10 cellular contexts compared by ENCODE assay signal in the genomic region with DNA sequence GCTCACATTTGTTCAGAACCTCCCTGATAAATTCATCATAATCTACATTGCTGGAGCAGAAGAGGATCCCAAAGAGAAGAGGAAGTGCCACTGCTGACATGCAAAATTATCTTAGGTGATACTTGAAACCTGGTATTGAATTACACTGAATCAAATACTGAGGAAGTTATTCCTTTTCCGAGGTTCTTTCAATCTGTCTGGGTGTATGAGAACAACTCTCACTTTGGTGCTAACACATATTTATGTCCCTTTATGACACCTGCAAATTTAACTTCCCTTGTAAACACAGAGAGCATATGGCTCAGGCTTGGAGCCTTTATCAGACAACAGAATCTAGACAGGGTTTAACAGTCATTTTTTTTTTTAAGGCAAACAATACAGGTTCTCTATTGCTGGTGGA.
DNase-seq lines count a peak whose midpoint lies in the region; TF ChIP-seq lines count a peak whose summit lies in the region.
"Had no signal": no experiment of that assay in that cellular context is flagged by ENCODE, and none has a peak within 500 bp of the region (broad histone marks: within the 10 kb centered on the region; RNA-seq: fewer than 3 reads in every experiment).

No MANE protein-coding gene starts in this region.

- peaks cover 13% of the 10 kb centered on the region for H3K36me3 Mint-ChIP-seq in activated naive CD8-positive, alpha-beta T cell
- H3K36me3 Mint-ChIP-seq in activated naive CD8-positive, alpha-beta T cell treated with anti-CD3 and anti-CD28 coated beads for 36 hours = peaks cover 27% of the 10 kb centered on the region

- no peak overlapping the region for H3K4me3 Mint-ChIP-seq in activated naive CD8-positive, alpha-beta T cell
- H3K4me3 Mint-ChIP-seq in activated naive CD8-positive, alpha-beta T cell treated with anti-CD3 and anti-CD28 coated beads for 36 hours = no peak overlapping the region
- H3K4me3 Mint-ChIP-seq: activated naive CD4-positive, alpha-beta T cell treated with anti-CD3 and anti-CD28 coated beads for 36 hours had no signal

- H3K27me3 ChIP-seq in colonic mucosa = no peaks in the 10 kb centered on the region
- H3K27me3 ChIP-seq in MG63 = no peaks in the 10 kb centered on the region

- DNase-seq in activated naive CD8-positive, alpha-beta T cell treated with anti-CD3 and anti-CD28 coated beads for 36 hours = no peak
- peak; percentile 91 for DNase-seq in NCI-H2171 treated with DMSO at 0.1 percent for 48 hours (lab: John Stamatoyannopoulos, UW)
- no peak for DNase-seq in colonic mucosa
- no peak for DNase-seq in NCI-H1694 treated with DMSO at 0.1 percent for 48 hours (lab: John Stamatoyannopoulos, UW)
- DNase-seq in MG63 = no peak
- no peak for DNase-seq in COLO668 (lab: John Stamatoyannopoulos, UW; ENCODE audit: unreplicated experiment)
- no peak for DNase-seq in EL
- DNase-seq: activated naive CD4-positive, alpha-beta T cell treated with anti-CD3 and anti-CD28 coated beads for 36 hours; T1000 had no signal

- no peaks in the 10 kb centered on the region for H3K9me3 Mint-ChIP-seq in activated naive CD8-positive, alpha-beta T cell (ENCODE audit: low read depth)
- H3K9me3 Mint-ChIP-seq in activated naive CD8-positive, alpha-beta T cell treated with anti-CD3 and anti-CD28 coated beads for 36 hours = peaks cover 11% of the 10 kb centered on the region

- H3K36me3 ChIP-seq in colonic mucosa (no peaks in the 10 kb centered on the region), MG63 (no peaks in the 10 kb centered on the region)

- H3K4me1 Mint-ChIP-seq in activated naive CD8-positive, alpha-beta T cell (ENCODE audit: low read depth) = peaks cover 54% of the 10 kb centered on the region
- H3K4me1 Mint-ChIP-seq in activated naive CD8-positive, alpha-beta T cell treated with anti-CD3 and anti-CD28 coated beads for 36 hours = peaks cover 42% of the 10 kb centered on the region

- H3K9me3 ChIP-seq in colonic mucosa (no peaks in the 10 kb centered on the region), MG63 (peaks cover 2% of the 10 kb centered on the region; the same call in 1 of the 2 replicates)

- H3K9ac ChIP-seq in colonic mucosa (ENCODE audit: low read depth in 2 of 2, low read length in 2 of 2) = no peak overlapping the region

- H3K27ac Mint-ChIP-seq in activated naive CD8-positive, alpha-beta T cell = peak overlapping the region; percentile 5
- H3K27ac Mint-ChIP-seq in activated naive CD8-positive, alpha-beta T cell treated with anti-CD3 and anti-CD28 coated beads for 36 hours = no peak overlapping the region
- H3K27ac Mint-ChIP-seq: activated naive CD4-positive, alpha-beta T cell treated with anti-CD3 and anti-CD28 coated beads for 36 hours had no signal

- H3K27me3 Mint-ChIP-seq in activated naive CD8-positive, alpha-beta T cell = no peaks in the 10 kb centered on the region
- no peaks in the 10 kb centered on the region for H3K27me3 Mint-ChIP-seq in activated naive CD8-positive, alpha-beta T cell treated with anti-CD3 and anti-CD28 coated beads for 36 hours

- intact Hi-C loops in colonic mucosa (cut with DNase I) = no loop called here

- H3K4me1 ChIP-seq in colonic mucosa = peaks cover 7% of the 10 kb centered on the region

- H3K4me3 ChIP-seq in colonic mucosa (no peak overlapping the region), MG63 (no peak overlapping the region)

- H3K27ac ChIP-seq in colonic mucosa = peak overlapping the region; percentile 47

- no peak for TF ChIP-seq CTCF in colonic mucosa (IDR thresholded peaks at IDR 0.05)
